ENCODE assay signal across 8 cellular contexts in the genomic region with DNA sequence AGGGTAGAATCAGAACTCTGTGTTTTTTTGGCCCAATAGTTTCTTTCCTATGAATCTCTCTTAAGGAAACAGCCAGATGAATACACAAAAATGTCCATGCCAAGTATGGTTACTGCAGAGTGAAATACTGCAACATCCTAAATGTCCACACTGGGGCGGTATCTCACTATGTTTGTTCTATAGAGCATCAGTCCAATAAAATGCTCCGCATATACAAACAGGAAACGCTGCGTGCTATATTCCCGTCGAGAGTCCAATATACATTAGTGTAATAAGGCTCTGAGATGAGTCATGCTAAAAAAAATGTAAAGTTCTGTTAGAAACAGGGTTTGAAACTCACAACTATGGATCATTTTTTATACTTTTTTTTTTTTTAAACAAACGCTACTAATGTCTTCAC.
DNase-seq lines count a peak whose midpoint lies in the region; ATAC-seq, FAIRE-seq and TF ChIP-seq lines count a peak whose summit lies in the region.

No MANE protein-coding gene starts in this region.

- no peaks in the 10 kb centered on the region for H3K27me3 Mint-ChIP-seq in CD4-positive, alpha-beta T cell

- TF ChIP-seq EP300 in HepG2 (IDR thresholded peaks at IDR 0.05; ENCODE audit: low read depth in 2 of 2, low read length in 2 of 2): no peak
- TF ChIP-seq EP300 in HepG2 (CRISPR knock-in tag; IDR thresholded peaks at IDR 0.05; ENCODE audit: borderline replicate concordance): no peak

- peak; percentile 60 for ATAC-seq in CD4-positive, alpha-beta T cell (ENCODE audit: poor library complexity)
- ATAC-seq in GM18505 (IDR thresholded peaks at IDR 0.05; ENCODE audit: unreplicated experiment) (peak; percentile 89), HG03378 (IDR thresholded peaks at IDR 0.05; ENCODE audit: unreplicated experiment) (peak; percentile 84), body of pancreas (peak; percentile 53), HepG2 (peak; percentile 76), GM21423 (IDR thresholded peaks at IDR 0.05; ENCODE audit: unreplicated experiment) (no peak)

- H3K36me3 ChIP-seq in body of pancreas (replicated peaks in 1 of 2; ENCODE audit: insufficient read depth in 1 of 2, low read depth in 2 of 2): no peaks in the 10 kb centered on the region
- no peaks in the 10 kb centered on the region for H3K36me3 ChIP-seq in HepG2 (replicated peaks in 1 of 2; ENCODE audit: control insufficient read depth in 1 of 2, insufficient read depth in 2 of 2, low read length in 2 of 2)
- no peaks in the 10 kb centered on the region for H3K36me3 ChIP-seq in uterus

- H3K9me3 ChIP-seq in CD4-positive, alpha-beta T cell (ENCODE audit: control insufficient read depth, low read length): no peaks in the 10 kb centered on the region
- no peaks in the 10 kb centered on the region for H3K9me3 ChIP-seq in body of pancreas
- no peaks in the 10 kb centered on the region for H3K9me3 ChIP-seq in HepG2 (ENCODE audit: low read length)
- H3K9me3 ChIP-seq in uterus: no peaks in the 10 kb centered on the region

- peak in 2 of 10 experiments; percentile 1 to 2 for DNase-seq in CD4-positive, alpha-beta T cell
- DNase-seq in NOMO-1 treated with dmso at 0.1 percent for 144 hours (lab: John Stamatoyannopoulos, UW; ENCODE audit: unreplicated experiment) (peak; percentile 2), body of pancreas (peak; percentile 18 to 61 (median 38)), HepG2 (ENCODE audit: low spot score) (peak; percentile 24), uterus (no peak)

- no peak for TF ChIP-seq POLR2A in GM18505 (IDR thresholded peaks at IDR 0.05; ENCODE audit: borderline replicate concordance, extremely low read depth, insufficient read depth, insufficient read length)
- TF ChIP-seq POLR2A in body of pancreas (IDR thresholded peaks at IDR 0.05): no peak
- no peak for TF ChIP-seq POLR2A in HepG2 (IDR thresholded peaks at IDR 0.05; ENCODE audit: insufficient read depth in 1 of 2, low read depth in 2 of 2, low read length in 2 of 2)
- TF ChIP-seq POLR2A in uterus (IDR thresholded peaks at IDR 0.05): no peak

- in situ Hi-C loops in HepG2 (cut with HindIII; ENCODE audit: extremely low pct_ligation_motif_present, low pct_unique_long_range_greater_than_20kb): loop anchor here (25.0 kb wide), 1 partner anchor 386 kb away; no protein-coding TSS in a partner anchor

- no peaks in the 10 kb centered on the region for H3K9me3 Mint-ChIP-seq in CD4-positive, alpha-beta T cell

- no peak overlapping the region for H2AFZ ChIP-seq in HepG2 (ENCODE audit: low read length)

- H3K9ac ChIP-seq in HepG2 (ENCODE audit: insufficient read depth, low read depth, low read length): no peak overlapping the region

- no TSS peak for BruUV-seq in HepG2 (replicated peaks; lab: Mats Ljungman, UMichigan)

- H3K4me3 ChIP-seq in body of pancreas (no peak overlapping the region), HepG2 (replicated peaks in 1 of 3; ENCODE audit: insufficient read depth in 1 of 3, low read depth in 2 of 3, low read length in 3 of 3) (no peak overlapping the region), uterus (no peak overlapping the region)

- no peaks in the 10 kb centered on the region for H3K4me1 ChIP-seq in body of pancreas
- no peaks in the 10 kb centered on the region for H3K4me1 ChIP-seq in HepG2 (ENCODE audit: insufficient read depth, low read length)
- H3K4me1 ChIP-seq in uterus: no peaks in the 10 kb centered on the region

- H3K79me2 ChIP-seq in HepG2 (ENCODE audit: insufficient read depth, low read length): no peaks in the 10 kb centered on the region

- CTCF ChIA-PET in CD4-positive, alpha-beta T cell (lab: Charles Lee): interaction anchor here (1.0 kb wide), 1 partner anchor 9 kb away, joined by 3 read pairs; no protein-coding TSS in a partner anchor
- CTCF ChIA-PET in HepG2 (lab: Yijun Ruan, JAX; ENCODE audit: low intra/inter-chr PET ratio, low total read pairs): interaction anchor here (1.3 to 1.5 kb wide), 3 partner anchors 698 to 702 kb away, joined by 3 to 9 read pairs (median 5); no protein-coding TSS in a partner anchor

- TF ChIP-seq RAD21 in HepG2 (CRISPR knock-in tag; IDR thresholded peaks at IDR 0.05): peak; percentile 36; the same call in 1 of the 2 replicates

- no peaks in the 10 kb centered on the region for H3K4me1 Mint-ChIP-seq in CD4-positive, alpha-beta T cell (ENCODE audit: low read depth)

- H3K27ac Mint-ChIP-seq in CD4-positive, alpha-beta T cell: no peak overlapping the region

- H3K4me2 ChIP-seq in HepG2 (ENCODE audit: low read depth, low read length): no peak overlapping the region

- POLR2A ChIA-PET in CD4-positive, alpha-beta T cell (lab: Charles Lee): no interaction called here
- POLR2A ChIA-PET in HepG2 (lab: Yijun Ruan, JAX): no interaction called here

- intact Hi-C loops in CD4-positive, alpha-beta T cell (cut with DNase I, micrococcal nuclease): loop anchor here (2.0 to 10.0 kb wide), 3 partner anchors 656 to 829 kb away; no protein-coding TSS in a partner anchor
- intact Hi-C loops in body of pancreas (cut with DNase I): loop anchor here (10.0 kb wide), 1 partner anchor 659 kb away; no protein-coding TSS in a partner anchor
- intact Hi-C loops in HepG2 (cut with micrococcal nuclease; ENCODE audit: unreplicated experiment): loop anchor here (1.0 to 2.0 kb wide), 2 partner anchors 657 to 701 kb away; no protein-coding TSS in a partner anchor
- intact Hi-C loops in uterus (cut with DNase I; ENCODE audit: low total_unique reads): no loop called here

- H3K27me3 ChIP-seq in CD4-positive, alpha-beta T cell (ENCODE audit: control insufficient read depth, insufficient read depth, low read length): no peaks in the 10 kb centered on the region
- H3K27me3 ChIP-seq in body of pancreas (no peaks in the 10 kb centered on the region), HepG2 (ENCODE audit: control insufficient read depth in 1 of 2, insufficient read depth in 2 of 2, low read length in 2 of 2) (no peaks in the 10 kb centered on the region), uterus (no peaks in the 10 kb centered on the region)

- no peaks in the 10 kb centered on the region for H3K36me3 Mint-ChIP-seq in CD4-positive, alpha-beta T cell (ENCODE audit: low read depth)

- FAIRE-seq in HepG2 (lab: Jason Lieb, UNC): peak; percentile 70

- 4 to 5% methylated on average over 7 of the region's 7 CpGs for WGBS in body of pancreas, 2 donors
- 2% methylated on average over 7 of the region's 7 CpGs for WGBS in HepG2 (ENCODE audit: low lambda C conversion rate)

- peak; percentile 45 for TF ChIP-seq CTCF in CD4-positive, alpha-beta T cell (IDR thresholded peaks at IDR 0.05)
- TF ChIP-seq CTCF in body of pancreas (IDR thresholded peaks at IDR 0.05): peak in 6 of 7 experiments; percentile 4 to 67 (median 38)
- TF ChIP-seq CTCF in HepG2 (CRISPR knock-in tag; IDR thresholded peaks at IDR 0.05): peak; percentile 57
- TF ChIP-seq CTCF in uterus (IDR thresholded peaks at IDR 0.05): peak; percentile 26 to 55 (median 36)

- no peak overlapping the region for H3K4me3 Mint-ChIP-seq in CD4-positive, alpha-beta T cell

- no peak overlapping the region for H3K27ac ChIP-seq in CD4-positive, alpha-beta T cell (ENCODE audit: low read depth, low read length)
- H3K27ac ChIP-seq in body of pancreas (no peak overlapping the region), HepG2 (ENCODE audit: extremely low read length, insufficient read depth, low read length) (no peak overlapping the region), uterus (no peak overlapping the region)

- no peaks in the 10 kb centered on the region for H4K20me1 ChIP-seq in HepG2 (ENCODE audit: insufficient read depth, low read length)

TF ChIP-seq in HepG2, 621 proteins besides CTCF, POLR2A, EP300 and RAD21:
- TF ChIP-seq SMC3 (IDR thresholded peaks at IDR 0.05; ENCODE audit: low read length) (peak; percentile 35; the same call in 1 of the 2 replicates), STAG1 (CRISPR knock-in tag; IDR thresholded peaks at IDR 0.05) (peak; percentile 76), REPIN1 (CRISPR knock-in tag; IDR thresholded peaks at IDR 0.05; ENCODE audit: borderline replicate concordance, low read depth) (no peak)

Comparison
In these comparisons a context has a peak if more than half of its experiments do, and no peak if none do; other contexts are left out.
1. DNase-seq: peak in NOMO-1 treated with dmso at 0.1 percent for 144 hours (single experiment), body of pancreas (4 of 4) and HepG2 (single experiment); none in uterus (0 of 2).
2. Peak in every context shown above with its lines, with median percentiles within 50 percentile points of each other: CTCF ChIP-seq.